ENCODE assay signal across 29 cellular contexts in the genomic region with DNA sequence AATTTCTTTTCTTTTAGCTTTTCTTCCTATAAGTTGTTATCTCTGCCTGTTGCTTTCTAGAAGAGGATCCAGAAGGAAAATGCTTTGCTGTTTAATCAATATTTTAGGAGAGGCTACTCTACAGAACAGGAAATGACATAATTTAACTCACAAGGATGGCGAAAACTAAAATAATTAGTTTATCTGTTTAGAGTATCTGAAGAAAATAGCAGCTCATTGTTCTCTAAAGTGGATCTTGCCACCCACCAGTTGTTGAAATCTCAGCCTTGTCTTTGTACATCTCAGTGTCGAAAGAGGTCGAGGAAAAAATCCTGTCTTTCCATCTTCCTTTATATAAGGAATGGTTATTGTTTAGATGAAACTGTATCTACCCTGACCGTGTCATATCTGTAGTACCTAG.
A peak's percentile ranks its signal among the peaks of the same experiment; 100 is the strongest.
DNase-seq lines count a peak whose midpoint lies in the region; ATAC-seq, FAIRE-seq and TF ChIP-seq lines count a peak whose summit lies in the region.
"Had no signal": no experiment of that assay in that cellular context is flagged by ENCODE, and none has a peak within 500 bp of the region (broad histone marks: within the 10 kb centered on the region; RNA-seq: fewer than 3 reads in every experiment).

No MANE protein-coding gene starts in this region.

- H4K20me1 ChIP-seq in mammary epithelial cell (ENCODE audit: insufficient read depth, low read length) (peaks cover 1% of the 10 kb centered on the region), endothelial cell of umbilical vein (replicated peaks; ENCODE audit: control insufficient read depth, extremely low read depth, insufficient read depth, low read length) (peaks cover 3% of the 10 kb centered on the region)

- H3K4me2 ChIP-seq in mammary epithelial cell (ENCODE audit: insufficient read depth, low read depth, low read length) (peak overlapping the region; percentile 42), endothelial cell of umbilical vein (ENCODE audit: insufficient read depth, low read length) (peak overlapping the region; percentile 79)
- H3K4me2 ChIP-seq: KMS-11, neural progenitor cell, smooth muscle cell had no signal

- H3K9ac ChIP-seq in mammary epithelial cell (ENCODE audit: insufficient read depth, low read length), result no peak overlapping the region
- H3K9ac ChIP-seq in endothelial cell of umbilical vein (replicated peaks; ENCODE audit: extremely low read depth, insufficient read depth, low read length), result peak overlapping the region; percentile 1
- H3K9ac ChIP-seq: KMS-11, neural progenitor cell, parathyroid adenoma had no signal

- FAIRE-seq in endothelial cell of umbilical vein (lab: Jason Lieb, UNC), result peak; percentile 12
- FAIRE-seq: GM12891, RCC 7860 had no signal

- POLR2A ChIA-PET in MCF 10A (lab: Yijun Ruan, JAX) (interaction anchor here (0.6 to 1.1 kb wide), 2 partner anchors 33 to 92 kb away, joined by 3 read pairs; no protein-coding TSS in a partner anchor), Panc1 (lab: Charles Lee) (no interaction called here), endothelial cell of umbilical vein (lab: Charles Lee) (no interaction called here)

- H3K4me3 ChIP-seq in mammary epithelial cell (replicated peaks in 1 of 3; ENCODE audit: insufficient read depth in 1 of 3, low read depth in 2 of 3, low read length in 3 of 3) (no peak overlapping the region), Panc1 (ENCODE audit: low read depth in 2 of 2, low read length in 2 of 2) (no peak overlapping the region), endothelial cell of umbilical vein (replicated peaks in 1 of 3; ENCODE audit: insufficient read depth in 1 of 3, low read depth in 1 of 3, low read length in 3 of 3) (no peak overlapping the region)
- H3K4me3 ChIP-seq: HAP-1, neural progenitor cell, smooth muscle cell, thyroid gland, vagina had no signal

- no peak overlapping the region for H3K27ac Mint-ChIP-seq in MCF 10A (ENCODE audit: low read depth, unreplicated experiment)
- H3K27ac Mint-ChIP-seq in type B pancreatic cell, result peak overlapping the region; percentile 11
- H3K27ac Mint-ChIP-seq: activated CD4-positive, alpha-beta T cell treated with anti-CD3 and anti-CD28 coated beads, Interleukin-2, amount 10 ng/mL, durations not matched to agents 24 days and 14 days; B cell; neural progenitor cell had no signal

- peak; percentile 20 for DNase-seq in mammary epithelial cell
- no peak for DNase-seq in MCF 10A (ENCODE audit: unreplicated experiment)
- no peak for DNase-seq in Panc1 (ENCODE audit: low read depth, low spot score)
- no peak for DNase-seq in endothelial cell of umbilical vein (ENCODE audit: low read depth, low spot score)
- DNase-seq in type B pancreatic cell (ENCODE audit: extremely low spot score, unreplicated experiment), result no peak
- no peak for DNase-seq in NCI-H2081 treated with DMSO at 0.1 percent for 48 hours (lab: John Stamatoyannopoulos, UW)
- DNase-seq: ACHN; activated CD4-positive, alpha-beta T cell treated with anti-CD3 and anti-CD28 coated beads, Interleukin-2, amount 10 ng/mL, durations not matched to agents 24 days and 14 days; activated gamma-delta T cell treated with Interleukin-2 at 50 U/mL for 16 hours; MM.1S; NCI-H1417; NCI-H2029 treated with DMSO at 0.1 percent for 48 hours; NCI-H226; NCI-H69; right cardiac atrium; SHP77 treated with DMSO at 0.1 percent for 48 hours; thyroid gland had no signal

- TF ChIP-seq CTCF in mammary epithelial cell (conservative IDR thresholded peaks at IDR 0.05 in 1 of 2, IDR thresholded peaks at IDR 0.05 in 1 of 2; ENCODE audit: extremely low read depth in 1 of 2, insufficient read depth in 1 of 2, low read depth in 1 of 2, low read length in 2 of 2) (no peak), MCF 10A (IDR thresholded peaks at IDR 0.05; ENCODE audit: unreplicated experiment) (no peak), Panc1 (IDR thresholded peaks at IDR 0.05) (no peak), endothelial cell of umbilical vein (IDR thresholded peaks at IDR 0.05; ENCODE audit: extremely low read depth in 1 of 2, insufficient read depth in 1 of 2, low read depth in 1 of 2, low read length in 2 of 2) (no peak), type B pancreatic cell (conservative IDR thresholded peaks at IDR 0.05) (no peak)

- H3K36me3 Mint-ChIP-seq in MCF 10A (ENCODE audit: insufficient read depth, unreplicated experiment) (peaks cover 6% of the 10 kb centered on the region), type B pancreatic cell (peaks cover 13% of the 10 kb centered on the region)

- BruUV-seq in mammary epithelial cell (replicated peaks; lab: Mats Ljungman, UMichigan) (no TSS peak), MCF 10A (replicated peaks; lab: Mats Ljungman, UMichigan) (no TSS peak), Panc1 (replicated peaks; lab: Mats Ljungman, UMichigan) (TSS peak; percentile 38), endothelial cell of umbilical vein (replicated peaks; lab: Mats Ljungman, UMichigan) (no TSS peak)

- no peaks in the 10 kb centered on the region for H3K9me1 ChIP-seq in endothelial cell of umbilical vein (replicated peaks; ENCODE audit: control insufficient read depth, extremely low read depth, insufficient read depth, low read length)

- H3K79me2 ChIP-seq in mammary epithelial cell (ENCODE audit: insufficient read depth, low read length), result peaks cover 84% of the 10 kb centered on the region
- H3K79me2 ChIP-seq in endothelial cell of umbilical vein (ENCODE audit: control insufficient read depth, insufficient read depth, low read length), result peaks cover 69% of the 10 kb centered on the region

- intact Hi-C loops in mammary epithelial cell (cut with micrococcal nuclease), result no loop called here
- intact Hi-C loops in MCF 10A (cut with micrococcal nuclease), result no loop called here
- intact Hi-C loops in Panc1 (cut with micrococcal nuclease; ENCODE audit: unreplicated experiment), result no loop called here
- intact Hi-C loops in endothelial cell of umbilical vein (cut with micrococcal nuclease), result no loop called here

- dilution Hi-C loops in mammary epithelial cell (cut with HindIII; ENCODE audit: low sequenced_read_pairs), result no loop called here
- dilution Hi-C loops in endothelial cell of umbilical vein (cut with MboI; ENCODE audit: extremely low pct_ligation_motif_present, low sequenced_read_pairs), result no loop called here

- no peak for TF ChIP-seq POLR2A in endothelial cell of umbilical vein (IDR thresholded peaks at IDR 0.05; ENCODE audit: low read depth, low read length)

- no peak for ATAC-seq in Panc1
- ATAC-seq in GM19324 (IDR thresholded peaks at IDR 0.05; ENCODE audit: low FRiP score, unreplicated experiment), result no peak
- ATAC-seq in GM21447 (IDR thresholded peaks at IDR 0.05; ENCODE audit: unreplicated experiment), result no peak
- ATAC-seq: right cardiac atrium had no signal

- H2AFZ ChIP-seq in mammary epithelial cell (ENCODE audit: low read depth, low read length) (no peak overlapping the region), endothelial cell of umbilical vein (ENCODE audit: low read depth, low read length) (no peak overlapping the region)
- H2AFZ ChIP-seq: neural progenitor cell, parathyroid adenoma had no signal

- 14% methylated on average over 4 of the region's 4 CpGs for WGBS in mammary epithelial cell (ENCODE audit: low coverage, missing lambda C conversion rate)

- H3K4me3 Mint-ChIP-seq in MCF 10A (ENCODE audit: unreplicated experiment) (no peak overlapping the region), type B pancreatic cell (no peak overlapping the region)
- H3K4me3 Mint-ChIP-seq: activated CD4-positive, alpha-beta T cell treated with anti-CD3 and anti-CD28 coated beads, Interleukin-2, amount 10 ng/mL, durations not matched to agents 24 days and 14 days; B cell; brain; neural progenitor cell had no signal

- H3K27me3 ChIP-seq in mammary epithelial cell (ENCODE audit: insufficient read depth, low read length) (no peaks in the 10 kb centered on the region), Panc1 (ENCODE audit: control insufficient read depth, insufficient read depth, low read length) (no peaks in the 10 kb centered on the region), endothelial cell of umbilical vein (ENCODE audit: control insufficient read depth in 2 of 2, insufficient read depth in 2 of 2, low read length in 2 of 2) (no peaks in the 10 kb centered on the region)
- H3K27me3 ChIP-seq: neural progenitor cell, thyroid gland, vagina had no signal

- H3K36me3 ChIP-seq in mammary epithelial cell (ENCODE audit: insufficient read depth, low read length) (no peaks in the 10 kb centered on the region), Panc1 (ENCODE audit: control insufficient read depth, insufficient read depth, low read length) (no peaks in the 10 kb centered on the region), endothelial cell of umbilical vein (ENCODE audit: control insufficient read depth in 2 of 2, extremely low read depth in 1 of 2, insufficient read depth in 2 of 2, low read length in 2 of 2) (no peaks in the 10 kb centered on the region)
- H3K36me3 ChIP-seq: HAP-1, neural progenitor cell, thyroid gland, vagina had no signal

- H3K9me3 ChIP-seq in mammary epithelial cell (replicated peaks; ENCODE audit: insufficient read depth, low read length), result no peaks in the 10 kb centered on the region
- H3K9me3 ChIP-seq in Panc1 (ENCODE audit: control insufficient read depth, insufficient read depth, low read depth, low read length), result no peaks in the 10 kb centered on the region
- no peaks in the 10 kb centered on the region for H3K9me3 ChIP-seq in endothelial cell of umbilical vein (replicated peaks; ENCODE audit: control insufficient read depth, insufficient read depth, low read length)
- H3K9me3 ChIP-seq: HAP-1, thyroid gland, vagina had no signal

- CTCF ChIA-PET in mammary epithelial cell (lab: Charles Lee; ENCODE audit: low non-redundant PET), result no interaction called here
- CTCF ChIA-PET in MCF 10A (lab: Yijun Ruan, JAX), result no interaction called here
- CTCF ChIA-PET in Panc1 (lab: Charles Lee), result no interaction called here
- CTCF ChIA-PET in endothelial cell of umbilical vein (lab: Charles Lee), result interaction anchor here (1.0 to 1.1 kb wide), 2 partner anchors 15 to 29 kb away, joined by 3 to 6 read pairs; no protein-coding TSS in a partner anchor

- in situ Hi-C loops in mammary epithelial cell (cut with MboI; ENCODE audit: low sequenced_read_pairs in 2 of 2) (no loop called here), Panc1 (cut with HindIII; ENCODE audit: low pct_unique_long_range_greater_than_20kb, low sequenced_read_pairs) (no loop called here)

- no peaks in the 10 kb centered on the region for H3K27me3 Mint-ChIP-seq in MCF 10A (ENCODE audit: insufficient read depth, unreplicated experiment)
- H3K27me3 Mint-ChIP-seq in type B pancreatic cell, result no peaks in the 10 kb centered on the region
- H3K27me3 Mint-ChIP-seq: activated CD4-positive, alpha-beta T cell treated with anti-CD3 and anti-CD28 coated beads, Interleukin-2, amount 10 ng/mL, durations not matched to agents 24 days and 14 days; B cell; brain had no signal

- peaks cover 6% of the 10 kb centered on the region for H3K9me3 Mint-ChIP-seq in MCF 10A (ENCODE audit: unreplicated experiment)
- peaks cover 5% of the 10 kb centered on the region for H3K9me3 Mint-ChIP-seq in type B pancreatic cell

- peaks cover 7% of the 10 kb centered on the region for H3K4me1 ChIP-seq in mammary epithelial cell (ENCODE audit: insufficient read depth, low read length)
- peaks cover 6% of the 10 kb centered on the region; the same call in 1 of the 2 replicates for H3K4me1 ChIP-seq in Panc1 (ENCODE audit: control insufficient read depth, insufficient read depth, low read length)
- peaks cover 14% of the 10 kb centered on the region for H3K4me1 ChIP-seq in endothelial cell of umbilical vein (ENCODE audit: control insufficient read depth, extremely low read depth, insufficient read depth, low read length)
- H3K4me1 ChIP-seq: HAP-1 had no signal

- H3K4me1 Mint-ChIP-seq in MCF 10A (ENCODE audit: insufficient read depth, unreplicated experiment) (no peaks in the 10 kb centered on the region), type B pancreatic cell (ENCODE audit: unreplicated experiment) (peaks cover 35% of the 10 kb centered on the region)

- H3K27ac ChIP-seq in mammary epithelial cell (ENCODE audit: insufficient read depth, low read depth, low read length), result no peak overlapping the region
- H3K27ac ChIP-seq in Panc1 (ENCODE audit: low read length), result no peak overlapping the region
- H3K27ac ChIP-seq in endothelial cell of umbilical vein (ENCODE audit: insufficient read depth, low read depth, low read length), result no peak overlapping the region
- H3K27ac ChIP-seq: KMS-11, neural progenitor cell, parathyroid adenoma, thyroid gland, vagina had no signal
